In the genomic region with DNA sequence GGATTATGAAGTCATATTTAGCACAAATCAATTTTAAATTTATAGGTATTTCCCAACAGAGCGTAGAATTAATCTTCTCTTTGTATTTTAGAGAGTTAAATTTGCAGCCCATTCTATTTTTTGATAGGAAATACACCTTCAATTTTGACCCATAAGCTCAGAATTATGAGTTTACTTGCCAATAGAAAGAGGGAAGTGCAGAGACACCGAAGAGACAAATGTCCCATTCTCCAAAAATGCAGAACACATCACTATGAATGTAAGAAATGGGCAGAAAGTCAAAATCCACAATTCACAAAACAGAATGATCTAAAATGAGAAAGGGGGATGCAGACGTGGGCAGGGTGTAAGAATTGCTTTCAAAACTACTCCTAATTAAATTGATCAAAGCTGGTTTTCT, we compare ENCODE assay signal across 20 cellular contexts.
"Had no signal": no experiment of that assay in that cellular context is flagged by ENCODE, and none has a peak within 500 bp of the region (broad histone marks: within the 10 kb centered on the region; RNA-seq: fewer than 3 reads in every experiment).

No MANE protein-coding gene starts in this region.

- H3K27ac ChIP-seq: gastrocnemius medialis, heart left ventricle, hepatocyte, ovary, psoas muscle, sigmoid colon, testis, tibial artery had no signal

- H3K4me3 ChIP-seq: gastrocnemius medialis, heart left ventricle, hepatocyte, lung, ovary, psoas muscle, sigmoid colon, testis, tibial artery had no signal

- DNase-seq: cortex of kidney; foreskin fibroblast; gastrocnemius medialis; heart left ventricle; kidney; natural killer cell; occipital lobe; ovary; posterior cingulate gyrus; psoas muscle; right cardiac atrium; sigmoid colon; stimulated activated CD4-positive, alpha-beta T cell treated with anti-CD3 and anti-CD28 coated beads, Interleukin-2, amount 100 ng/mL, for 24 hours; stimulated activated CD4-positive, alpha-beta T cell treated with anti-CD3 and anti-CD28 coated beads, Interleukin-4, amount 100 ng/mL, for 24 hours; stimulated activated naive CD8-positive, alpha-beta T cell treated with anti-CD3 and anti-CD28 coated beads, Interleukin-15, Interleukin-2, amounts not matched to agents 100 U/mL and 50 U/mL, for 24 hours; substantia nigra; testis; tibial artery had no signal

- H3K9me3 ChIP-seq: gastrocnemius medialis, ovary, psoas muscle, testis had no signal

- H3K79me2 ChIP-seq: hepatocyte had no signal

- H2AFZ ChIP-seq: hepatocyte had no signal

- H3K4me2 ChIP-seq: hepatocyte had no signal

- H3K27me3 ChIP-seq: gastrocnemius medialis, heart left ventricle, hepatocyte, ovary, sigmoid colon, testis, tibial artery had no signal

- H3K36me3 ChIP-seq: gastrocnemius medialis, heart left ventricle, ovary, sigmoid colon, tibial artery had no signal
